23 cellular contexts compared by ENCODE assay signal in genomic region chr6:96150431-96150830, GRCh38.
"Had no signal": no experiment of that assay in that cellular context is flagged by ENCODE, and none has a peak within 500 bp of the region (broad histone marks: within the 10 kb centered on the region; RNA-seq: fewer than 3 reads in every experiment).

No MANE protein-coding gene starts in this region.

- H3K4me3 Mint-ChIP-seq: effector memory CD8-positive, alpha-beta T cell; immature natural killer cell; natural killer cell had no signal

- H3K9me3 Mint-ChIP-seq: effector memory CD8-positive, alpha-beta T cell had no signal

- ATAC-seq: effector memory CD8-positive, alpha-beta T cell; left ventricle myocardium superior; lower lobe of right lung; natural killer cell; pancreas; sciatic nerve had no signal

- H3K27ac ChIP-seq: colonic mucosa, esophagus squamous epithelium, lower lobe of right lung, pancreas, stomach, testis, tibial artery, upper lobe of left lung had no signal

- DNase-seq: colonic mucosa; dermis blood vessel endothelial cell; effector memory CD8-positive, alpha-beta T cell; erythroblast; esophagus squamous epithelium; foreskin melanocyte; glutamatergic neuron; immature natural killer cell; left ventricle myocardium superior; lower lobe of right lung; natural killer cell; occipital lobe; pancreas; stimulated activated CD4-positive, alpha-beta T cell treated with anti-CD3 and anti-CD28 coated beads, Interleukin-12 subunit alpha, Interleukin-12 subunit beta, amount 100 ng/mL, for 4 hours; stimulated activated CD4-positive, alpha-beta T cell treated with anti-CD3 and anti-CD28 coated beads, Interleukin-1b, Interleukin-23, amount 100 ng/mL, for 48 hours; stimulated activated CD4-positive, alpha-beta T cell treated with anti-CD3 and anti-CD28 coated beads, Interleukin-4, amount 100 ng/mL, for 1 hour; stimulated activated CD8-positive, alpha-beta memory T cell treated with anti-CD3 and anti-CD28 coated beads, Interleukin-4, amount 100 ng/mL, for 48 hours; stimulated activated naive CD4-positive, alpha-beta T cell treated with Interleukin-2 at 50 U/mL for 16 hours; stomach; testis; tibial artery; upper lobe of left lung had no signal

- H3K36me3 Mint-ChIP-seq: immature natural killer cell, natural killer cell had no signal

- H3K27ac Mint-ChIP-seq: effector memory CD8-positive, alpha-beta T cell; immature natural killer cell; natural killer cell had no signal

- H3K4me1 Mint-ChIP-seq: immature natural killer cell, natural killer cell had no signal
